ENCODE assay signal across 11 cellular contexts in the genomic region with DNA sequence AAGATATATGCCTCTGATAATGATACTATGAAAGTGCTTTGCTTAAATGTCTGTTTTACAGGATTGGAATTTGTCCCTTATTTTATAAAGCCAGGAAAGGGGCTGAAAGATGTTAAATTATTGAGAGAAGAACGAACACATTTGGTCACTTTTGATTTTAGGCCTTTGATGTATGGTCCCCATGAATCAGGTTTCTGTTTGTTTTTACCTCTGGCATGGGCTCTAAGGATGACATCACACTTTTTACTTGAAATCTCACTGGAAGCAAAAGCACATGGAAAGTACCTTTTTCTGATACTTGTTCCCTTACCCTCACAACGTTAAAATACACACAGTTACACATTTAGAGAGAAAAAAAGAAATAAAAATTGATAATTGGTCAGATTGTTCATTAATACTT. TPM values are rescaled to one million over a fixed set of nuclear protein-coding genes. Genes with fewer than 3 reads are reported as not detected.
DNase-seq lines count a peak whose midpoint lies in the region; ATAC-seq and TF ChIP-seq lines count a peak whose summit lies in the region.
"Had no signal": no experiment of that assay in that cellular context is flagged by ENCODE, and none has a peak within 500 bp of the region (broad histone marks: within the 10 kb centered on the region; RNA-seq: fewer than 3 reads in every experiment).

No MANE protein-coding gene starts in this region.

- CTCF ChIA-PET in activated CD4-positive, alpha-beta T cell treated with anti-CD3 and anti-CD28 coated beads, Interleukin-2, amount 10 ng/mL, durations not matched to agents 7 days and 5 days (lab: Charles Lee), result interaction anchor here (0.9 to 2.0 kb wide), 2 partner anchors 9 to 17 kb away, joined by 3 to 4 read pairs; no protein-coding TSS in a partner anchor

- WGBS in body of pancreas, 2 donors, result 19 to 28% methylated on average over 2 of the region's 2 CpGs

- H3K4me2 ChIP-seq in MM.1S (ENCODE audit: low read depth, low read length) (no peak overlapping the region), osteoblast (ENCODE audit: insufficient read depth, low read length) (peak overlapping the region; percentile 26)

- H4K20me1 ChIP-seq in MM.1S (ENCODE audit: insufficient read depth, low read length) (peaks cover 25% of the 10 kb centered on the region), osteoblast (ENCODE audit: insufficient read depth, low read length) (peaks cover 39% of the 10 kb centered on the region)

- POLR2A ChIA-PET in activated CD4-positive, alpha-beta T cell treated with anti-CD3 and anti-CD28 coated beads, Interleukin-2, amount 10 ng/mL, durations not matched to agents 7 days and 5 days (lab: Charles Lee), result no interaction called here

- H2AFZ ChIP-seq in MM.1S (ENCODE audit: low read length), result no peak overlapping the region
- no peak overlapping the region for H2AFZ ChIP-seq in osteoblast (ENCODE audit: low read length)

- H3K4me3 Mint-ChIP-seq in activated CD4-positive, alpha-beta T cell treated with anti-CD3 and anti-CD28 coated beads, Interleukin-2, amount 10 ng/mL, durations not matched to agents 7 days and 5 days, result no peak overlapping the region

- in situ Hi-C loops in HAP-1 (cut with MboI; ENCODE audit: low sequenced_read_pairs), result no loop called here

- H3K4me3 ChIP-seq in MM.1S (ENCODE audit: low read length) (no peak overlapping the region), body of pancreas (no peak overlapping the region), osteoblast (ENCODE audit: insufficient read depth, low read length) (no peak overlapping the region), HAP-1 (no peak overlapping the region)
- H3K4me3 ChIP-seq: left lung had no signal

- H3K9ac ChIP-seq in MM.1S (ENCODE audit: low read length), result no peak overlapping the region

- H3K9me3 Mint-ChIP-seq in activated CD4-positive, alpha-beta T cell treated with anti-CD3 and anti-CD28 coated beads, Interleukin-2, amount 10 ng/mL, durations not matched to agents 7 days and 5 days, result no peaks in the 10 kb centered on the region

- DNase-seq in activated CD4-positive, alpha-beta T cell treated with anti-CD3 and anti-CD28 coated beads, Interleukin-2, amount 10 ng/mL, durations not matched to agents 7 days and 5 days, result no peak
- no peak for DNase-seq in activated CD4-positive, alpha-beta T cell treated with anti-CD3 and anti-CD28 coated beads for 1 hour
- peak; percentile 34 for DNase-seq in MM.1S
- no peak for DNase-seq in body of pancreas
- DNase-seq in osteoblast (ENCODE audit: insufficient read length, low spot score, missing footprints), result no peak
- no peak for DNase-seq in HAP-1 (ENCODE audit: low spot score in 2 of 2)
- no peak for DNase-seq in substantia nigra (lab: John Stamatoyannopoulos, UW)
- DNase-seq: left lung, right cardiac atrium had no signal

- H3K9me3 ChIP-seq in MM.1S (replicated peaks; ENCODE audit: insufficient read depth, low read length) (no peaks in the 10 kb centered on the region), body of pancreas (no peaks in the 10 kb centered on the region), osteoblast (ENCODE audit: low read depth, low read length) (no peaks in the 10 kb centered on the region), HAP-1 (no peaks in the 10 kb centered on the region)
- H3K9me3 ChIP-seq: left lung had no signal

- peak overlapping the region; percentile 20 for H3K27ac Mint-ChIP-seq in activated CD4-positive, alpha-beta T cell treated with anti-CD3 and anti-CD28 coated beads, Interleukin-2, amount 10 ng/mL, durations not matched to agents 7 days and 5 days

- ATAC-seq in body of pancreas (peak; percentile 60), GM21529 (IDR thresholded peaks at IDR 0.05; ENCODE audit: unreplicated experiment) (no peak)
- ATAC-seq: Panc1 had no signal

- H3K27ac ChIP-seq in MM.1S (ENCODE audit: low read length) (no peak overlapping the region), body of pancreas (peak overlapping the region in 2 of 4 donors; percentile 13 to 58), osteoblast (ENCODE audit: low read depth, low read length) (peak overlapping the region; percentile 36), substantia nigra (ENCODE audit: low read depth, low read length, poor library complexity, severe bottlenecking) (no peak overlapping the region)

- H3K36me3 ChIP-seq in MM.1S (replicated peaks; ENCODE audit: insufficient read depth, low read length) (no peaks in the 10 kb centered on the region; the same call in 1 of the 2 replicates), body of pancreas (replicated peaks in 1 of 2; ENCODE audit: insufficient read depth in 1 of 2, low read depth in 2 of 2) (no peaks in the 10 kb centered on the region), osteoblast (ENCODE audit: insufficient read depth, low read length) (no peaks in the 10 kb centered on the region), HAP-1 (replicated peaks) (no peaks in the 10 kb centered on the region; the same call in 1 of the 2 replicates)

- peaks cover 86% of the 10 kb centered on the region for H3K4me1 Mint-ChIP-seq in activated CD4-positive, alpha-beta T cell treated with anti-CD3 and anti-CD28 coated beads, Interleukin-2, amount 10 ng/mL, durations not matched to agents 7 days and 5 days

- H3K9me2 ChIP-seq in MM.1S (replicated peaks; ENCODE audit: insufficient read depth, low read length), result no peaks in the 10 kb centered on the region

- H3K79me2 ChIP-seq in MM.1S (ENCODE audit: low read length) (peaks cover 100% of the 10 kb centered on the region), osteoblast (ENCODE audit: insufficient read depth, low read length) (peaks cover 99% of the 10 kb centered on the region)

- TF ChIP-seq CTCF in MM.1S (IDR thresholded peaks at IDR 0.05; ENCODE audit: low read length) (no peak), body of pancreas (IDR thresholded peaks at IDR 0.05) (no peak), osteoblast (IDR thresholded peaks at IDR 0.05; ENCODE audit: extremely low read depth, low read depth, low read length) (no peak)

- H3K4me1 ChIP-seq in MM.1S (ENCODE audit: low read length), result peaks cover 52% of the 10 kb centered on the region
- peaks cover 57% of the 10 kb centered on the region for H3K4me1 ChIP-seq in body of pancreas
- peaks cover 48% of the 10 kb centered on the region for H3K4me1 ChIP-seq in osteoblast (ENCODE audit: insufficient read depth, low read length)
- peaks cover 18% of the 10 kb centered on the region for H3K4me1 ChIP-seq in HAP-1

- peaks cover 48% of the 10 kb centered on the region for H3K36me3 Mint-ChIP-seq in activated CD4-positive, alpha-beta T cell treated with anti-CD3 and anti-CD28 coated beads, Interleukin-2, amount 10 ng/mL, durations not matched to agents 7 days and 5 days (ENCODE audit: low read depth)

- H3K27me3 ChIP-seq in MM.1S (replicated peaks; ENCODE audit: insufficient read depth, low read length) (no peaks in the 10 kb centered on the region), body of pancreas (no peaks in the 10 kb centered on the region), osteoblast (ENCODE audit: insufficient read depth, low read length) (no peaks in the 10 kb centered on the region), HAP-1 (ENCODE audit: low read depth) (no peaks in the 10 kb centered on the region)
- H3K27me3 ChIP-seq: left lung had no signal

- peaks cover 24% of the 10 kb centered on the region for H3F3A ChIP-seq in MM.1S (ENCODE audit: insufficient read depth, low read length)

- TF ChIP-seq POLR2A in body of pancreas (IDR thresholded peaks at IDR 0.05), result no peak

- intact Hi-C loops in body of pancreas (cut with DNase I), result no loop called here

- no peaks in the 10 kb centered on the region for H3K27me3 Mint-ChIP-seq in activated CD4-positive, alpha-beta T cell treated with anti-CD3 and anti-CD28 coated beads, Interleukin-2, amount 10 ng/mL, durations not matched to agents 7 days and 5 days

RNA-seq across cellular contexts. Expression of a gene that starts 6.9 kb away (rescaled TPM):
- total RNA-seq in activated CD4-positive, alpha-beta T cell treated with anti-CD3 and anti-CD28 coated beads, Interleukin-2, amount 10 ng/mL, durations not matched to agents 7 days and 5 days, result 10 to 100 TPM; 62.5 to 63.2 TPM
- 10 to 100 TPM; 19.7 to 37.6 TPM for total RNA-seq in body of pancreas
- total RNA-seq in osteoblast, result 25.6 and 29.7 TPM in 2 replicates
